Comparison of ENCODE assay signal across 20 cellular contexts in the genomic region with DNA sequence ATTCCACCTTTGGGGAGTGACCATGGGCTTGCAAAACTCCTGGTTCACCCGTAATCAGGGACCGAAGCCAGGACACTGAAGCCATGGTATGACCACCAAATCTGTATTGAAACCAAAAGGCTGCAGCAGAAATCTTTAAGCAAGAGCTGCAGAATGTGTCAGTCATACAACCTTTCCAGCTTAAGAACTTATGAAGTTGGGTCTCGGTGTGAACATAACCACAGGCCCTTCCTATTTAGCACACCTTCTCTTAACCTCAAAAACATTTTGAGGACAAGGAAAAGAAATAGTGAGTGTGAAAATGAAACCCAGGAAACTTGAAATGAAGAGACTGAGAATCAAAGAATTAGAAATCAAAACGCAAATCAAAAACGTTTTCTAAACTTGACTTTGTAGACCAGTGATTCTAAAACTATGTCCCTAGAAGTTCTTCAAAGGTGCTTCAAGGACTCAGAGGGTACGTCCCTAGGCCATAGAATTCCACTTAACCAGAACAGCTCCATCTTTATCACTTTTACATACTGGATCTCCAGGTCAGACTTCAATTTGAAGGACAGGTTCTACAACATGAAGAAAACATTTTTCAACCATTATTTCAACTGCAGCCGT.
"Had no signal": no experiment of that assay in that cellular context is flagged by ENCODE, and none has a peak within 500 bp of the region (broad histone marks: within the 10 kb centered on the region; RNA-seq: fewer than 3 reads in every experiment).

No MANE protein-coding gene starts in this region.

- H3K27ac ChIP-seq: heart right ventricle, parathyroid adenoma, stomach, suprapubic skin, tibial nerve had no signal

- ATAC-seq: heart right ventricle, left colon, right cardiac atrium had no signal

- H3K9me3 ChIP-seq: heart right ventricle, suprapubic skin, tibial nerve had no signal

- H2AFZ ChIP-seq: parathyroid adenoma had no signal

- H3K4me3 Mint-ChIP-seq: activated T-helper 1 cell treated with anti-CD3 and anti-CD28 coated beads, Interleukin-12 subunit alpha, Interleukin-12 subunit beta, Interleukin-2, Interleukin-4 antibody, amounts not matched to agents 30 ng/mL and 10 ng/mL and 1 ng/mL, durations not matched to agents 14 hours and 24 hours and 36 hours; memory B cell; nephron progenitor cell had no signal

- H3K9ac ChIP-seq: parathyroid adenoma had no signal

- H3K4me1 Mint-ChIP-seq: memory B cell had no signal

- H3K4me1 ChIP-seq: heart right ventricle, stomach, tibial nerve had no signal

- H3K36me3 Mint-ChIP-seq: memory B cell had no signal

- H3K27ac Mint-ChIP-seq: activated T-helper 1 cell treated with anti-CD3 and anti-CD28 coated beads, Interleukin-12 subunit alpha, Interleukin-12 subunit beta, Interleukin-2, Interleukin-4 antibody, amounts not matched to agents 30 ng/mL and 10 ng/mL and 1 ng/mL, durations not matched to agents 14 hours and 24 hours and 36 hours; memory B cell; nephron progenitor cell had no signal

- H3K36me3 ChIP-seq: heart right ventricle, stomach, suprapubic skin, tibial nerve had no signal

- DNase-seq: activated CD8-positive, alpha-beta memory T cell treated with anti-CD3 and anti-CD28 coated beads, Interleukin-2, amount 50 U/mL, for 48 hours; activated gamma-delta T cell treated with Interleukin-2 at 50 U/mL for 16 hours; central memory CD4-positive, alpha-beta T cell; dermis blood vessel endothelial cell; effector CD8-positive, alpha-beta T cell; erythroblast; foreskin fibroblast; heart right ventricle; islet precursor cell; left colon; nephron progenitor cell; right cardiac atrium; stomach had no signal

- H3K27me3 ChIP-seq: heart right ventricle, stomach, suprapubic skin, tibial nerve had no signal

- H3K9me3 Mint-ChIP-seq: memory B cell had no signal

- H3K4me3 ChIP-seq: heart right ventricle, stomach, suprapubic skin, tibial nerve had no signal

- FAIRE-seq: astrocyte, urothelium cell line had no signal
